ENCODE assay signal across 10 cellular contexts in genomic region chr10:109894516-109894915, GRCh38. TPM values are rescaled to one million over a fixed set of nuclear protein-coding genes. Genes with fewer than 3 reads are reported as not detected.
DNase-seq lines count a peak whose midpoint lies in the region; ATAC-seq, FAIRE-seq and TF ChIP-seq lines count a peak whose summit lies in the region.
"Had no signal": no experiment of that assay in that cellular context is flagged by ENCODE, and none has a peak within 500 bp of the region (broad histone marks: within the 10 kb centered on the region; RNA-seq: fewer than 3 reads in every experiment).

No MANE protein-coding gene starts in this region.

- BruUV-seq in Caco-2 (replicated peaks; lab: Mats Ljungman, UMichigan) = no TSS peak

- dilution Hi-C loops in keratinocyte (cut with MboI; ENCODE audit: extremely low pct_ligation_motif_present, low sequenced_read_pairs) = no loop called here

- peaks cover 47% of the 10 kb centered on the region for H3K36me3 Mint-ChIP-seq in Caco-2 (ENCODE audit: insufficient read depth, unreplicated experiment)
- peaks cover 0 to 56% (median 32%) of the 10 kb centered on the region in 5 donors for H3K36me3 Mint-ChIP-seq in naive thymus-derived CD4-positive, alpha-beta T cell

- H3K9me3 ChIP-seq in body of pancreas = no peaks in the 10 kb centered on the region
- no peaks in the 10 kb centered on the region for H3K9me3 ChIP-seq in keratinocyte (ENCODE audit: control insufficient read depth, low read depth, low read length)
- H3K9me3 ChIP-seq in tibial nerve = no peaks in the 10 kb centered on the region
- H3K9me3 ChIP-seq in Caco-2 = no peaks in the 10 kb centered on the region
- no peaks in the 10 kb centered on the region for H3K9me3 ChIP-seq in naive thymus-derived CD4-positive, alpha-beta T cell (ENCODE audit: control insufficient read depth in 2 of 3, low read length in 3 of 3)

- H3K27ac Mint-ChIP-seq in Caco-2 (ENCODE audit: unreplicated experiment) = no peak overlapping the region
- H3K27ac Mint-ChIP-seq in naive thymus-derived CD4-positive, alpha-beta T cell = peak overlapping the region in 3 of 9 donors; percentile 6 to 56 (median 34)

- no peaks in the 10 kb centered on the region for H3K27me3 ChIP-seq in body of pancreas
- H3K27me3 ChIP-seq in keratinocyte (ENCODE audit: control insufficient read depth, extremely low read depth, insufficient read depth, low read length) = no peaks in the 10 kb centered on the region
- H3K27me3 ChIP-seq in tibial nerve = no peaks in the 10 kb centered on the region
- H3K27me3 ChIP-seq in Caco-2 (replicated peaks; ENCODE audit: control insufficient read depth, insufficient read depth, low read length) = no peaks in the 10 kb centered on the region
- no peaks in the 10 kb centered on the region for H3K27me3 ChIP-seq in naive thymus-derived CD4-positive, alpha-beta T cell (ENCODE audit: control insufficient read depth in 2 of 2, insufficient read depth in 2 of 2, low read length in 2 of 2)

- CTCF ChIA-PET in Caco-2 (lab: Charles Lee) = no interaction called here
- CTCF ChIA-PET in naive thymus-derived CD4-positive, alpha-beta T cell (lab: Charles Lee) = no interaction called here

- H3K27me3 Mint-ChIP-seq in Caco-2 (ENCODE audit: insufficient read depth, unreplicated experiment) = no peaks in the 10 kb centered on the region
- H3K27me3 Mint-ChIP-seq in naive thymus-derived CD4-positive, alpha-beta T cell = no peaks in the 10 kb centered on the region
- H3K27me3 Mint-ChIP-seq: central memory CD8-positive, alpha-beta T cell had no signal

- peak; percentile 89 for FAIRE-seq in keratinocyte (lab: Jason Lieb, UNC)
- FAIRE-seq: A204.1 had no signal

- WGBS in body of pancreas, 2 donors = 25 to 28% methylated on average over 5 of the region's 5 CpGs
- WGBS in tibial nerve, 2 donors = 40 to 46% methylated on average over 5 of the region's 5 CpGs

- no peak overlapping the region for H3K4me3 Mint-ChIP-seq in Caco-2 (ENCODE audit: unreplicated experiment)
- H3K4me3 Mint-ChIP-seq in naive thymus-derived CD4-positive, alpha-beta T cell = no peak overlapping the region
- H3K4me3 Mint-ChIP-seq: central memory CD8-positive, alpha-beta T cell had no signal

- no peaks in the 10 kb centered on the region for H4K20me1 ChIP-seq in keratinocyte (ENCODE audit: control insufficient read depth, extremely low read depth, insufficient read depth, low read length)

- no peaks in the 10 kb centered on the region for H3K9me1 ChIP-seq in keratinocyte (ENCODE audit: control insufficient read depth, extremely low read depth, insufficient read depth, low read length)

- no peak for TF ChIP-seq CTCF in body of pancreas (IDR thresholded peaks at IDR 0.05)
- TF ChIP-seq CTCF in keratinocyte (optimal IDR thresholded peaks at IDR 0.05 in 1 of 3, IDR thresholded peaks at IDR 0.05 in 1 of 3, conservative IDR thresholded peaks at IDR 0.05 in 1 of 3; ENCODE audit: extremely low read depth in 1 of 3, insufficient read depth in 2 of 3, low read length in 3 of 3) = no peak
- TF ChIP-seq CTCF in tibial nerve (IDR thresholded peaks at IDR 0.05) = no peak
- TF ChIP-seq CTCF in Caco-2 (IDR thresholded peaks at IDR 0.05; ENCODE audit: insufficient read depth in 1 of 2, low read depth in 1 of 2, low read length in 1 of 2, severe bottlenecking in 1 of 2, unreplicated experiment in 1 of 2) = no peak

- POLR2A ChIA-PET in Caco-2 (lab: Charles Lee) = no interaction called here
- POLR2A ChIA-PET in naive thymus-derived CD4-positive, alpha-beta T cell (lab: Charles Lee) = interaction anchor here (0.6 to 1.4 kb wide), 2 partner anchors 9 to 553 kb away, joined by 4 to 5 read pairs; no protein-coding TSS in a partner anchor

- no peaks in the 10 kb centered on the region for H3K9me3 Mint-ChIP-seq in Caco-2 (ENCODE audit: unreplicated experiment)
- no peaks in the 10 kb centered on the region for H3K9me3 Mint-ChIP-seq in naive thymus-derived CD4-positive, alpha-beta T cell
- H3K9me3 Mint-ChIP-seq: central memory CD8-positive, alpha-beta T cell had no signal

- no peak overlapping the region for H3K9ac ChIP-seq in keratinocyte (ENCODE audit: control insufficient read depth, extremely low read depth, insufficient read depth, low read length)

- TF ChIP-seq EP300 in tibial nerve (IDR thresholded peaks at IDR 0.05) = peak in 1 of 2 donors; percentile 87

- no peak for TF ChIP-seq POLR2A in body of pancreas (IDR thresholded peaks at IDR 0.05)
- TF ChIP-seq POLR2A in tibial nerve (IDR thresholded peaks at IDR 0.05) = no peak

- intact Hi-C loops in body of pancreas (cut with DNase I) = no loop called here
- intact Hi-C loops in Caco-2 (cut with micrococcal nuclease; ENCODE audit: unreplicated experiment) = no loop called here
- intact Hi-C loops in naive thymus-derived CD4-positive, alpha-beta T cell (cut with micrococcal nuclease) = no loop called here

- ATAC-seq in body of pancreas = peak; percentile 79
- no peak for ATAC-seq in naive thymus-derived CD4-positive, alpha-beta T cell

- H3K27ac ChIP-seq in body of pancreas (peak overlapping the region; percentile 2 to 60 (median 34)), keratinocyte (ENCODE audit: control insufficient read depth, insufficient read depth, low read length) (peak overlapping the region; percentile 67), tibial nerve (peak overlapping the region in 2 of 4 donors; percentile 86 to 89)
- H3K27ac ChIP-seq in naive thymus-derived CD4-positive, alpha-beta T cell (ENCODE audit: low read depth, low read length) = no peak overlapping the region

- H2AFZ ChIP-seq in keratinocyte (ENCODE audit: control insufficient read depth, low read length) = no peak overlapping the region

- peaks cover 7% of the 10 kb centered on the region for H3K4me1 Mint-ChIP-seq in Caco-2 (ENCODE audit: low read depth, unreplicated experiment)
- peaks cover 28 to 53% (median 41%) of the 10 kb centered on the region in 7 donors for H3K4me1 Mint-ChIP-seq in naive thymus-derived CD4-positive, alpha-beta T cell

- H3K79me2 ChIP-seq in keratinocyte (ENCODE audit: control insufficient read depth, insufficient read depth, low read length) = peaks cover 31% of the 10 kb centered on the region

- H3K4me2 ChIP-seq in keratinocyte (ENCODE audit: control insufficient read depth, extremely low read depth, insufficient read depth, low read depth, low read length) = peak overlapping the region; percentile 76

- H3K4me1 ChIP-seq in body of pancreas = peaks cover 78% of the 10 kb centered on the region
- H3K4me1 ChIP-seq in keratinocyte (ENCODE audit: control insufficient read depth, extremely low read depth, insufficient read depth, low read length) = peaks cover 64% of the 10 kb centered on the region
- H3K4me1 ChIP-seq in tibial nerve = peaks cover 0 to 95% (median 48%) of the 10 kb centered on the region in 4 donors
- H3K4me1 ChIP-seq in Caco-2 = no peaks in the 10 kb centered on the region
- peaks cover 0 to 11% of the 10 kb centered on the region in 2 donors for H3K4me1 ChIP-seq in naive thymus-derived CD4-positive, alpha-beta T cell (ENCODE audit: control insufficient read depth in 2 of 2, insufficient read depth in 2 of 2, low read length in 2 of 2)

- DNase-seq in DMS79 treated with DMSO at 0.1 percent for 48 hours (lab: John Stamatoyannopoulos, UW) = peak; percentile 11
- DNase-seq in DMS79 (lab: John Stamatoyannopoulos, UW) = no peak
- DNase-seq in body of pancreas = peak; percentile 66 to 82 (median 78)
- peak; percentile 52 for DNase-seq in keratinocyte (ENCODE audit: low read depth, low spot score)
- DNase-seq in tibial nerve (ENCODE audit: low spot score in 2 of 2) = peak; percentile 69 to 76
- DNase-seq in Caco-2 = no peak
- DNase-seq in naive thymus-derived CD4-positive, alpha-beta T cell = no peak
- DNase-seq in T-helper 9 cell = no peak

- H3K36me3 ChIP-seq in body of pancreas (replicated peaks in 1 of 2; ENCODE audit: insufficient read depth in 1 of 2, low read depth in 2 of 2) (no peaks in the 10 kb centered on the region), keratinocyte (ENCODE audit: control insufficient read depth in 2 of 2, extremely low read depth in 1 of 2, insufficient read depth in 2 of 2, low read length in 2 of 2) (peaks cover 4 to 10% of the 10 kb centered on the region in 2 experiments), tibial nerve (peaks cover 0 to 7% (median 5%) of the 10 kb centered on the region in 3 donors), Caco-2 (ENCODE audit: control insufficient read depth, insufficient read depth, low read length) (peaks cover 3% of the 10 kb centered on the region)
- peaks cover 0 to 21% (median 0%) of the 10 kb centered on the region in 3 experiments for H3K36me3 ChIP-seq in naive thymus-derived CD4-positive, alpha-beta T cell (ENCODE audit: control insufficient read depth in 2 of 3, insufficient read depth in 3 of 3, low read length in 3 of 3)

- H3K4me3 ChIP-seq in body of pancreas = no peak overlapping the region
- peak overlapping the region in 2 of 3 experiments; percentile 22 to 26 for H3K4me3 ChIP-seq in keratinocyte (ENCODE audit: control insufficient read depth in 2 of 3, extremely low read depth in 1 of 3, insufficient read depth in 2 of 3, low read depth in 1 of 3, low read length in 3 of 3)
- H3K4me3 ChIP-seq in tibial nerve = no peak overlapping the region
- H3K4me3 ChIP-seq in Caco-2 (ENCODE audit: low read depth, low read length) = no peak overlapping the region
- H3K4me3 ChIP-seq in naive thymus-derived CD4-positive, alpha-beta T cell (ENCODE audit: low read length) = no peak overlapping the region

RNA-seq across cellular contexts. Expression of gene XPNPEP1, which starts 28.8 kb away (rescaled TPM):
- total RNA-seq in body of pancreas (100 to 1,000 TPM in 1 of 2 donors, 10 to 100 TPM in 1; 77.6 to 104 TPM), tibial nerve (10 to 100 TPM; 41.0 to 99.3 (median 62.4) TPM), Caco-2 (2022) (76.6 and 92.4 TPM in 2 replicates)
- polyA plus RNA-seq in keratinocyte = 96.2 to 171 TPM (median 154 TPM) in 3 replicates
- 63.0 TPM for polyA plus RNA-seq in keratinocyte (2011; ENCODE audit: low read depth)
- polyA plus RNA-seq in keratinocyte (2011; cell fraction: cytosol; rRNA removed) = 193 and 194 TPM in 2 replicates
- 258 and 305 TPM in 2 replicates for polyA plus RNA-seq in keratinocyte (2011; cell fraction: nucleus; rRNA removed)
- polyA plus RNA-seq in keratinocyte (2012; ENCODE audit: low replicate concordance) = 43.2 and 52.6 TPM in 2 replicates
- polyA minus RNA-seq in keratinocyte = 304 to 419 TPM (median 412 TPM) in 3 replicates
- polyA minus RNA-seq in keratinocyte (2011; cell fraction: cytosol; rRNA and poly(A)+ RNA removed) = 164 TPM
- polyA minus RNA-seq in keratinocyte (2011; cell fraction: nucleus; rRNA and poly(A)+ RNA removed) = 134 and 140 TPM in 2 replicates
- 100 to 1,000 TPM in 1 of 5 experiments, 10 to 100 TPM in 4; 44.1 to 100 (median 60.7) TPM for total RNA-seq in naive thymus-derived CD4-positive, alpha-beta T cell
- polyA plus RNA-seq in naive thymus-derived CD4-positive, alpha-beta T cell = 10 to 100 TPM; 15.7 to 19.2 TPM

Comparison
In these comparisons a context has a peak if more than half of its experiments do, and no peak if none do; other contexts are left out.
1. DNase-seq: peak in DMS79 treated with DMSO at 0.1 percent for 48 hours (single experiment), body of pancreas (4 of 4), keratinocyte (single experiment) and tibial nerve (2 of 2); none in DMS79 (single experiment), Caco-2 (0 of 2), naive thymus-derived CD4-positive, alpha-beta T cell (0 of 9) and T-helper 9 cell (single experiment).
2. H3K4me3 ChIP-seq: peak in keratinocyte (2 of 3); none in body of pancreas (0 of 2), tibial nerve (0 of 4), Caco-2 (single experiment) and naive thymus-derived CD4-positive, alpha-beta T cell (single experiment).